ENCODE assay signal across 2 cellular contexts in genomic region chr10:5165738-5166137, GRCh38.
TF ChIP-seq lines count a peak whose summit lies in the region.

No MANE protein-coding gene starts in this region.

TF ChIP-seq in SK-N-SH, 30 proteins besides CTCF, POLR2A, EP300 and RAD21 (continued from another document):
- no peak for TF ChIP-seq USF1 (IDR thresholded peaks at IDR 0.05; ENCODE audit: borderline replicate concordance, low read depth)
- no peak for TF ChIP-seq FOXM1 (IDR thresholded peaks at IDR 0.05; ENCODE audit: low read depth)
- no peak for TF ChIP-seq REST (IDR thresholded peaks at IDR 0.05; ENCODE audit: low read depth, low read length)
- no peak for TF ChIP-seq RFX5 (IDR thresholded peaks at IDR 0.05; ENCODE audit: low read length)
- no peak for TF ChIP-seq ZBTB33 (IDR thresholded peaks at IDR 0.05; ENCODE audit: borderline replicate concordance, low read depth)
- no peak for TF ChIP-seq GATA2 (CRISPR knock-in tag; IDR thresholded peaks at IDR 0.05)
- TF ChIP-seq TAF1 (IDR thresholded peaks at IDR 0.05; ENCODE audit: borderline replicate concordance, low read depth, low read length): no peak
- no peak for TF ChIP-seq YY1 (IDR thresholded peaks at IDR 0.05; ENCODE audit: low read depth)
- no peak for TF ChIP-seq POLR2AphosphoS5 (IDR thresholded peaks at IDR 0.05; ENCODE audit: low read depth, low read length)
- no peak for TF ChIP-seq TCF12 (IDR thresholded peaks at IDR 0.05)
- TF ChIP-seq CHD2 (IDR thresholded peaks at IDR 0.05; ENCODE audit: low read length, partially characterized antibody): no peak
- TF ChIP-seq MXI1 (IDR thresholded peaks at IDR 0.05; ENCODE audit: low read depth, low read length): no peak
- no peak for TF ChIP-seq EZH2phosphoT487 (IDR thresholded peaks at IDR 0.05; ENCODE audit: borderline replicate concordance, low read depth)
- TF ChIP-seq RXRA (IDR thresholded peaks at IDR 0.05; ENCODE audit: borderline replicate concordance, low read depth): no peak
- no peak for TF ChIP-seq USF2 (IDR thresholded peaks at IDR 0.05; ENCODE audit: borderline replicate concordance, low read depth, low read length)
- no peak for TF ChIP-seq SIN3A (IDR thresholded peaks at IDR 0.05; ENCODE audit: borderline replicate concordance, low read depth, low read length)

TF ChIP-seq in SK-N-SH treated with all-trans-retinoic acid at 6 μM for 48 hours, 23 proteins besides CTCF, POLR2A, EP300 and RAD21:
- TF ChIP-seq TSHZ2 (CRISPR knock-in tag; IDR thresholded peaks at IDR 0.05): no peak
- TF ChIP-seq ZNF8 (CRISPR knock-in tag; IDR thresholded peaks at IDR 0.05): no peak
- TF ChIP-seq TOX (CRISPR knock-in tag; IDR thresholded peaks at IDR 0.05; ENCODE audit: borderline replicate concordance): no peak
- TF ChIP-seq CREB5 (CRISPR knock-in tag; IDR thresholded peaks at IDR 0.05; ENCODE audit: low read depth): no peak
- no peak for TF ChIP-seq ZFP3 (CRISPR knock-in tag; IDR thresholded peaks at IDR 0.05)
- no peak for TF ChIP-seq BACH2 (CRISPR knock-in tag; IDR thresholded peaks at IDR 0.05; ENCODE audit: borderline replicate concordance)
- TF ChIP-seq ZFP30 (CRISPR knock-in tag; IDR thresholded peaks at IDR 0.05): no peak
- no peak for TF ChIP-seq OSR1 (CRISPR knock-in tag; IDR thresholded peaks at IDR 0.05)
- TF ChIP-seq ZNF565 (CRISPR knock-in tag; conservative IDR thresholded peaks at IDR 0.05; ENCODE audit: low read depth): no peak
- no peak for TF ChIP-seq ZNF70 (CRISPR knock-in tag; IDR thresholded peaks at IDR 0.05)
- no peak for TF ChIP-seq TCF4 (CRISPR knock-in tag; IDR thresholded peaks at IDR 0.05; ENCODE audit: borderline replicate concordance)
- no peak for TF ChIP-seq PATZ1 (CRISPR knock-in tag; IDR thresholded peaks at IDR 0.05; ENCODE audit: borderline replicate concordance)
- no peak for TF ChIP-seq ZC3H10 (CRISPR knock-in tag; IDR thresholded peaks at IDR 0.05)
- TF ChIP-seq RARB (CRISPR knock-in tag; IDR thresholded peaks at IDR 0.05): no peak
- no peak for TF ChIP-seq PPARA (CRISPR knock-in tag; IDR thresholded peaks at IDR 0.05; ENCODE audit: borderline replicate concordance)
